ENCODE assay signal across 2 cellular contexts in the genomic region with DNA sequence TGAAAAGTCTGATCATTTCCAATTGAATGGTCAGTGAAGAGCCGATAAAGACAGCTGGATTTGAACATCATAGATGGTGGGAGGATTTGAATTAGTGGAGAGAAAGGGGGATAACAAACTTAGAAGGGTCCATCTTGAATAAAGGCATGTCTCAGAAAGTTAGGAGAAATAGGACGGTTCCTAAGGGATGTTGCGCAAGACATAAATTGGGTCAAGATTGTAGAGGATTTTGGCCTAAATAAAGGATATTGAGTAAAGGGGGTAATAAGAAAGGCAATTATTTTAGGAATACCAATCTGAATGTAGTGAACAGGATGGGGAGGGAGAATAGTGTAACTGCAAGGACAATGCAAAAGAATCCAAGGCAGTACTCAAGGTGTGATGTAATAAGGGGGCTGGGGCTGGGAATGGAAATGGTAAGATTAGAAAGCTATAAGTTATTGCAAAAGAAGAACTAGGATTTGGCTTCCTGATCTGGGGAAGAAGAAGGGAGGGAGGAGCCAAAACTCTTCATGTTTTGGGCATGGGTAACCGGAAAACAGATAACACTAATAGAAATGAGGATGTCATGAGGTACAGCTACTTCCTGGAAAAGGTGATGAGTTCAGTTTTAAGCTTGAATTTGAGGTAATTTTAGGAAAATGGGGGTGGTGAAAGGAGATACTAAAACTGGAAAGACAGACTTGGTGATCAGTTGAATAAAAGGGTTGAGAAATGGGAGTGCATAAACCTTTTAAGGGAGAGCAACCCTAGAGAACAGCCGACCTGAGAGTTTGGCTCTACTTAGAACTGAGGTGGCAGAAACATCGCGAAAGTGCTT.
A peak's percentile ranks its signal among the peaks of the same experiment; 100 is the strongest.
TF ChIP-seq lines count a peak whose summit lies in the region.

No MANE protein-coding gene starts in this region.

TF ChIP-seq in Ishikawa, 13 proteins besides CTCF, POLR2A, EP300 and RAD21 (continued from another document):
- TF ChIP-seq, protein P1, sequence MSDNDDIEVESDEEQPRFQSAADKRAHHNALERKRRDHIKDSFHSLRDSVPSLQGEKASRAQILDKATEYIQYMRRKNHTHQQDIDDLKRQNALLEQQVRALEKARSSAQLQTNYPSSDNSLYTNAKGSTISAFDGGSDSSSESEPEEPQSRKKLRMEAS (IDR thresholded peaks at IDR 0.05): no peak
- no peak for TF ChIP-seq CREB1 (IDR thresholded peaks at IDR 0.05; ENCODE audit: low read depth)
- TF ChIP-seq REST (IDR thresholded peaks at IDR 0.05; ENCODE audit: low read depth): no peak
- TF ChIP-seq FOXM1 (IDR thresholded peaks at IDR 0.05; ENCODE audit: borderline replicate concordance, low read depth): no peak
- no peak for TF ChIP-seq EGR1 (IDR thresholded peaks at IDR 0.05)

TF ChIP-seq in K562, 482 proteins besides CTCF, POLR2A, EP300 and RAD21 (continued from another document and continues in another):
- TF ChIP-seq HNRNPL (IDR thresholded peaks at IDR 0.05; ENCODE audit: low read depth, low read length) (no peak), E2F4 (CRISPR knock-in tag; IDR thresholded peaks at IDR 0.05; ENCODE audit: low read depth) (no peak), ZBTB8A (IDR thresholded peaks at IDR 0.05; ENCODE audit: partially characterized antibody) (no peak), HMG20B (CRISPR knock-in tag; IDR thresholded peaks at IDR 0.05) (no peak), ETV6 (IDR thresholded peaks at IDR 0.05; ENCODE audit: borderline replicate concordance in 1 of 2, low read depth in 2 of 2, low read length in 1 of 2) (peak; percentile 85 to 88; a peak in 3 of 4 replicates), ETV6 (CRISPR knock-in tag; IDR thresholded peaks at IDR 0.05; ENCODE audit: borderline replicate concordance) (no peak), MEIS2 (IDR thresholded peaks at IDR 0.05; ENCODE audit: partially characterized antibody) (peak; percentile 5), ELF1 (tag; IDR thresholded peaks at IDR 0.05) (peak; percentile 55; the same call in 1 of the 2 replicates), SIN3B (IDR thresholded peaks at IDR 0.05; ENCODE audit: low read depth) (no peak), ZBTB1 (CRISPR knock-in tag; IDR thresholded peaks at IDR 0.05; ENCODE audit: borderline replicate concordance, low read depth) (no peak), CREB1 (IDR thresholded peaks at IDR 0.05) (no peak), CREB1 (CRISPR knock-in tag; IDR thresholded peaks at IDR 0.05) (no peak), ZNF57 (CRISPR knock-in tag; IDR thresholded peaks at IDR 0.05) (no peak), MCM5 (IDR thresholded peaks at IDR 0.05; ENCODE audit: low read depth) (no peak), STAT5A (IDR thresholded peaks at IDR 0.05; ENCODE audit: borderline replicate concordance, low read length) (no peak), DACH1 (IDR thresholded peaks at IDR 0.05; ENCODE audit: partially characterized antibody) (no peak), BHLHE40 (IDR thresholded peaks at IDR 0.05; ENCODE audit: low read length) (no peak), ZBTB33 (CRISPR knock-in tag; IDR thresholded peaks at IDR 0.05) (no peak), ZNF316 (IDR thresholded peaks at IDR 0.05) (no peak), NFE2 (IDR thresholded peaks at IDR 0.05; ENCODE audit: low read depth) (no peak), STAT5B (CRISPR knock-in tag; IDR thresholded peaks at IDR 0.05) (no peak), ZNF512 (tag; IDR thresholded peaks at IDR 0.05) (no peak), NR2F6 (CRISPR knock-in tag; IDR thresholded peaks at IDR 0.05) (no peak), PCBP2 (IDR thresholded peaks at IDR 0.05; ENCODE audit: low read depth, low read length, poor library complexity, severe bottlenecking) (no peak), ZNF707 (CRISPR knock-in tag; conservative IDR thresholded peaks at IDR 0.05) (no peak), CEBPB (tag; IDR thresholded peaks at IDR 0.05) (peak; percentile 99), EHMT2 (IDR thresholded peaks at IDR 0.05) (peak; percentile 42; the same call in 1 of the 2 replicates), HDAC1 (IDR thresholded peaks at IDR 0.05) (0 out of 4 replicates have a peak, but pooled peaks of 1 of the 2 experiments have one; percentile 16), PRPF4 (IDR thresholded peaks at IDR 0.05; ENCODE audit: insufficient read depth, low read depth, low read length, poor library complexity, severe bottlenecking) (no peak), POLR2H (tag; IDR thresholded peaks at IDR 0.05; ENCODE audit: low read depth) (no peak), ZFPM2 (CRISPR knock-in tag; IDR thresholded peaks at IDR 0.05) (no peak), ZNF175 (CRISPR knock-in tag; IDR thresholded peaks at IDR 0.05; ENCODE audit: low read depth) (0 out of 2 replicates have a peak, but pooled peaks have one; percentile 37), GABPB1 (CRISPR knock-in tag; IDR thresholded peaks at IDR 0.05) (no peak), ARID1B (IDR thresholded peaks at IDR 0.05) (0 out of 2 replicates have a peak, but pooled peaks have one; percentile 29), ZNF121 (CRISPR knock-in tag; conservative IDR thresholded peaks at IDR 0.05) (no peak)
- TF ChIP-seq, protein P2, sequence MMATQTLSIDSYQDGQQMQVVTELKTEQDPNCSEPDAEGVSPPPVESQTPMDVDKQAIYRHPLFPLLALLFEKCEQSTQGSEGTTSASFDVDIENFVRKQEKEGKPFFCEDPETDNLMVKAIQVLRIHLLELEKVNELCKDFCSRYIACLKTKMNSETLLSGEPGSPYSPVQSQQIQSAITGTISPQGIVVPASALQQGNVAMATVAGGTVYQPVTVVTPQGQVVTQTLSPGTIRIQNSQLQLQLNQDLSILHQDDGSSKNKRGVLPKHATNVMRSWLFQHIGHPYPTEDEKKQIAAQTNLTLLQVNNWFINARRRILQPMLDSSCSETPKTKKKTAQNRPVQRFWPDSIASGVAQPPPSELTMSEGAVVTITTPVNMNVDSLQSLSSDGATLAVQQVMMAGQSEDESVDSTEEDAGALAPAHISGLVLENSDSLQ (IDR thresholded peaks at IDR 0.05): no peak
- TF ChIP-seq, protein P3, sequence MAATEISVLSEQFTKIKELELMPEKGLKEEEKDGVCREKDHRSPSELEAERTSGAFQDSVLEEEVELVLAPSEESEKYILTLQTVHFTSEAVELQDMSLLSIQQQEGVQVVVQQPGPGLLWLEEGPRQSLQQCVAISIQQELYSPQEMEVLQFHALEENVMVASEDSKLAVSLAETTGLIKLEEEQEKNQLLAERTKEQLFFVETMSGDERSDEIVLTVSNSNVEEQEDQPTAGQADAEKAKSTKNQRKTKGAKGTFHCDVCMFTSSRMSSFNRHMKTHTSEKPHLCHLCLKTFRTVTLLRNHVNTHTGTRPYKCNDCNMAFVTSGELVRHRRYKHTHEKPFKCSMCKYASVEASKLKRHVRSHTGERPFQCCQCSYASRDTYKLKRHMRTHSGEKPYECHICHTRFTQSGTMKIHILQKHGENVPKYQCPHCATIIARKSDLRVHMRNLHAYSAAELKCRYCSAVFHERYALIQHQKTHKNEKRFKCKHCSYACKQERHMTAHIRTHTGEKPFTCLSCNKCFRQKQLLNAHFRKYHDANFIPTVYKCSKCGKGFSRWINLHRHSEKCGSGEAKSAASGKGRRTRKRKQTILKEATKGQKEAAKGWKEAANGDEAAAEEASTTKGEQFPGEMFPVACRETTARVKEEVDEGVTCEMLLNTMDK (IDR thresholded peaks at IDR 0.05; ENCODE audit: borderline replicate concordance, insufficient read depth, low read depth, low read length, poor library complexity, severe bottlenecking): no peak
- TF ChIP-seq, protein P4, sequence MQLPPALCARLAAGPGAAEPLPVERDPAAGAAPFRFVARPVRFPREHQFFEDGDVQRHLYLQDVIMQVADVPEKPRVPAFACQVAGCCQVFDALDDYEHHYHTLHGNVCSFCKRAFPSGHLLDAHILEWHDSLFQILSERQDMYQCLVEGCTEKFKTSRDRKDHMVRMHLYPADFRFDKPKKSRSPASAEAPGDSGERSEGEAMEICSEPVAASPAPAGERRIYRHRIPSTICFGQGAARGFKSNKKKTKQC (CRISPR knock-in tag; IDR thresholded peaks at IDR 0.05): no peak
- TF ChIP-seq, protein P5, sequence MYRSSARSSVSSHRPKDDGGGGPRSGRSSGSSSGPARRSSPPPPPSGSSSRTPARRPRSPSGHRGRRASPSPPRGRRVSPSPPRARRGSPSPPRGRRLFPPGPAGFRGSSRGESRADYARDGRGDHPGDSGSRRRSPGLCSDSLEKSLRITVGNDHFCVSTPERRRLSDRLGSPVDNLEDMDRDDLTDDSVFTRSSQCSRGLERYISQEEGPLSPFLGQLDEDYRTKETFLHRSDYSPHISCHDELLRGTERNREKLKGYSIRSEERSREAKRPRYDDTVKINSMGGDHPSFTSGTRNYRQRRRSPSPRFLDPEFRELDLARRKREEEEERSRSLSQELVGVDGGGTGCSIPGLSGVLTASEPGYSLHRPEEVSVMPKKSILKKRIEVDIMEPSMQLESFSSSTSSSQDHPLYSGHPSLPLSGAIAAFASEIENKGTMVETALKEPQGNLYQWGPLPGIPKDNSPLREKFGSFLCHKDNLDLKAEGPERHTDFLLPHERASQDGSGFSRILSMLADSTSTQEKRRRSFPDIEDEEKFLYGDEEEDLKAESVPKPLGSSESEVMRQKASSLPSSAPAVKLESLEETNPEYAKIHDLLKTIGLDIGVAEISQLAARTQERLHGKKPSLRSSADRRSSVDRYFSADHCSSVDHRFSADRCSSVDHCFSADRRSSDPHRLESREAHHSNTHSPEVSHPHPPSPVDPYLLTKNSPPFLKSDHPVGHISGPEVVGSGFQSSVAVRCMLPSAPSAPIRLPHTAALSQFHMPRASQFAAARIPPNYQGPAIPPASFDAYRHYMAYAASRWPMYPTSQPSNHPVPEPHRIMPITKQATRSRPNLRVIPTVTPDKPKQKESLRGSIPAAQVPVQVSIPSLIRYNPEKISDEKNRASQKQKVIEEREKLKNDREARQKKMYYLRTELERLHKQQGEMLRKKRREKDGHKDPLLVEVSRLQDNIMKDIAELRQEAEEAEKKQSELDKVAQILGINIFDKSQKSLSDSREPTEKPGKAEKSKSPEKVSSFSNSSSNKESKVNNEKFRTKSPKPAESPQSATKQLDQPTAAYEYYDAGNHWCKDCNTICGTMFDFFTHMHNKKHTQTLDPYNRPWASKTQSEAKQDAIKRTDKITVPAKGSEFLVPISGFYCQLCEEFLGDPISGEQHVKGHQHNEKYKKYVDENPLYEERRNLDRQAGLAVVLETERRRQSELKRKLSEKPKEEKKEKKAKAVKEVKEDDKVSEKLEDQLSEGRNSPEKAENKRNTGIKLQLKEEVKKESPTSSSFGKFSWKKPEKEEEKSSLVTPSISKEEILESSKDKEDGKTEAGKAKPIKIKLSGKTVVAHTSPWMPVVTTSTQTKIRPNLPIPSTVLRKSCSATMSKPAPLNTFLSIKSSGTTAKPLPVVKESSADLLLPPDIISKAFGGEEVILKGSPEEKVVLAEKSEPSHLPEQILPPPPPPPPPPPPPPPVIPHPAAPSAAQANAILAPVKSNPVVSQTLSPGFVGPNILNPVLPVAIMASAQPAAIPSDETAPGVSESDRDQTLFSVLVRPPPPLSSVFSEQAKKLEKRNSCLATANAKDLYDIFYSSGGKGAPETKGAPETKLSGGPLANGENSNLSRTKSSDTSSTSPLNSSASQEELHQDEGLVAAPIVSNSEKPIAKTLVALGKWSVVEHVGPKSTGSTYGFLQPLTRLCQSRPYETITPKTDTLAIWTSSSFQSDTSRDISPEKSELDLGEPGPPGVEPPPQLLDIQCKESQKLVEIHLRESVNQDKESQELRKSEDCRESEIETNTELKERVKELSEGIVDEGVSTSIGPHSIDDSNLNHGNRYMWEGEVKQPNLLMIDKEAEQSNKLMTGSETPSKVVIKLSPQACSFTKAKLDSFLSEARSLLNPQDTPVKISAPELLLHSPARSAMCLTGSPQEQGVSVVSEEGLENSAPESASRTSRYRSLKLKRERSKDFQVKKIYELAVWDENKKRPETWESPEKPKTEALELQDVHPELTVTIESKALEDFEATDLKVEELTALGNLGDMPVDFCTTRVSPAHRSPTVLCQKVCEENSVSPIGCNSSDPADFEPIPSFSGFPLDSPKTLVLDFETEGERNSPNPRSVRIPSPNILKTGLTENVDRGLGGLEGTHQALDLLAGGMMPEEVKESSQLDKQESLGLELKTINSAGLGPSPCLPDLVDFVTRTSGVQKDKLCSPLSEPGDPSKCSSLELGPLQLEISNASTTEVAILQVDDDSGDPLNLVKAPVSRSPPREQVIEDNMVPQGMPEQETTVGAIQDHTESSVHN (IDR thresholded peaks at IDR 0.05; ENCODE audit: borderline replicate concordance in 1 of 2, low read depth in 1 of 2): no peak
- TF ChIP-seq, protein P6, sequence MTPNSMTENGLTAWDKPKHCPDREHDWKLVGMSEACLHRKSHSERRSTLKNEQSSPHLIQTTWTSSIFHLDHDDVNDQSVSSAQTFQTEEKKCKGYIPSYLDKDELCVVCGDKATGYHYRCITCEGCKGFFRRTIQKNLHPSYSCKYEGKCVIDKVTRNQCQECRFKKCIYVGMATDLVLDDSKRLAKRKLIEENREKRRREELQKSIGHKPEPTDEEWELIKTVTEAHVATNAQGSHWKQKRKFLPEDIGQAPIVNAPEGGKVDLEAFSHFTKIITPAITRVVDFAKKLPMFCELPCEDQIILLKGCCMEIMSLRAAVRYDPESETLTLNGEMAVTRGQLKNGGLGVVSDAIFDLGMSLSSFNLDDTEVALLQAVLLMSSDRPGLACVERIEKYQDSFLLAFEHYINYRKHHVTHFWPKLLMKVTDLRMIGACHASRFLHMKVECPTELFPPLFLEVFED (CRISPR knock-in tag; conservative IDR thresholded peaks at IDR 0.05): no peak
